2 cellular contexts compared by ENCODE assay signal in the genomic region with DNA sequence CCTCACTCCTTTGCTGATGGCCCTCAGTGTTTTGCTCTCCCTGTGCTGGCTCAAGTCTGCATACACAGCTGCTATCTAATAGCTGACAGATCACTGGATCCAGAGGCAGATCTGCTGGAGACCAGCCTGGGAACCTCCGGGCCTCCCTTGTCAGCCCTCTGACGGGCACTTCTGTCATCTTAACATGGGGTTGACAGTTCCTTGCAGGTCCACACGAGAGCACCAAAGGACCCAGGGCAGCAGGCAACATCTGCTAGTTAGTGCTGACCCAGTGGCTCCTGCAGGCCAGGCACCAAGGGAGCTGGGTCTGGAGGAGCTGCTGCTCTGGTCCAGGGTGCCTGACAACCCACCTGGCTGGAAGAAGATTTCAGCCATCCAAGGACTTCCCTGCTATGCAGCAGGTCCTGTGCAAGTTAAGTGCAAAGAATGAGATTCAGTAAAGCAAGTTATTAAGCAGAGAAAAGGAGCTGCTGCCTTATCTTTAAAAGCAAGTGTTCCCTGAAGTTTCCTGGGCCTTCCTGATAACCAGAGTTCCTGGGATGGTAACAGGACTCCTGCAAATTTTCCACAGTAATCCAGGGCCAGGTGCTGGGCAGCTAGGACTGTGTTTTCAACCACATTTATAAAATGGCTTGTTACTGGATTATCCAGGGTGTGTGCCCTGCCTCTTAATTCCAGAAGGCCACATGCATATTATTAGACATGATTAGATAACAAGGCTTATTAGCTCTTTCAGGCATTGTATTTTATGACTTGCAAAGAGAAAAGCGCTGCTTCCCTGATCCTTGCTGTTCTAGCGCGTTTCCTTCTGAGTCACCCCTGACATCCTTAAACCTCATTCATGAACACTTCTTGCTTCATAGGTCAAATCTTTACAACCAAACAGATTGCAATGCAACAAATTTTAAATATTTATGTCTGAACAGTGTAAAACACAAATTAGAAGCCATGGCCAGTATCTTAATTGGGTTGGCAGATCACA.
A peak's percentile ranks its signal among the peaks of the same experiment; 100 is the strongest.
TF ChIP-seq lines count a peak whose summit lies in the region.

No MANE protein-coding gene starts in this region.

TF ChIP-seq in HepG2, 621 proteins besides CTCF, POLR2A, EP300 and RAD21:
- TF ChIP-seq STAG1 (CRISPR knock-in tag; IDR thresholded peaks at IDR 0.05), result peak; percentile 61
- no peak for TF ChIP-seq POLR2AphosphoS5 (IDR thresholded peaks at IDR 0.05; ENCODE audit: low read depth, low read length)
- TF ChIP-seq SMC3 (IDR thresholded peaks at IDR 0.05; ENCODE audit: low read length), result peak; percentile 38; the same call in 1 of the 2 replicates

TF ChIP-seq in GM12878, 131 proteins besides CTCF, POLR2A, EP300 and RAD21:
- no peak for TF ChIP-seq RELA (IDR thresholded peaks at IDR 0.05; ENCODE audit: borderline replicate concordance, partially characterized antibody)
- TF ChIP-seq MEF2A (IDR thresholded peaks at IDR 0.05; ENCODE audit: insufficient read depth, low read depth, low read length), result no peak
- TF ChIP-seq GATAD2B (conservative IDR thresholded peaks at IDR 0.05; ENCODE audit: low read depth), result no peak
- TF ChIP-seq, protein P1, sequence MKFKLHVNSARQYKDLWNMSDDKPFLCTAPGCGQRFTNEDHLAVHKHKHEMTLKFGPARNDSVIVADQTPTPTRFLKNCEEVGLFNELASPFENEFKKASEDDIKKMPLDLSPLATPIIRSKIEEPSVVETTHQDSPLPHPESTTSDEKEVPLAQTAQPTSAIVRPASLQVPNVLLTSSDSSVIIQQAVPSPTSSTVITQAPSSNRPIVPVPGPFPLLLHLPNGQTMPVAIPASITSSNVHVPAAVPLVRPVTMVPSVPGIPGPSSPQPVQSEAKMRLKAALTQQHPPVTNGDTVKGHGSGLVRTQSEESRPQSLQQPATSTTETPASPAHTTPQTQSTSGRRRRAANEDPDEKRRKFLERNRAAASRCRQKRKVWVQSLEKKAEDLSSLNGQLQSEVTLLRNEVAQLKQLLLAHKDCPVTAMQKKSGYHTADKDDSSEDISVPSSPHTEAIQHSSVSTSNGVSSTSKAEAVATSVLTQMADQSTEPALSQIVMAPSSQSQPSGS (IDR thresholded peaks at IDR 0.05; ENCODE audit: low read length), result no peak
- TF ChIP-seq SIN3A (IDR thresholded peaks at IDR 0.05; ENCODE audit: low read depth, low read length), result no peak
- TF ChIP-seq LARP7 (IDR thresholded peaks at IDR 0.05), result no peak
- TF ChIP-seq SREBF2 (IDR thresholded peaks at IDR 0.05; ENCODE audit: low read length), result no peak
- TF ChIP-seq, protein P2, sequence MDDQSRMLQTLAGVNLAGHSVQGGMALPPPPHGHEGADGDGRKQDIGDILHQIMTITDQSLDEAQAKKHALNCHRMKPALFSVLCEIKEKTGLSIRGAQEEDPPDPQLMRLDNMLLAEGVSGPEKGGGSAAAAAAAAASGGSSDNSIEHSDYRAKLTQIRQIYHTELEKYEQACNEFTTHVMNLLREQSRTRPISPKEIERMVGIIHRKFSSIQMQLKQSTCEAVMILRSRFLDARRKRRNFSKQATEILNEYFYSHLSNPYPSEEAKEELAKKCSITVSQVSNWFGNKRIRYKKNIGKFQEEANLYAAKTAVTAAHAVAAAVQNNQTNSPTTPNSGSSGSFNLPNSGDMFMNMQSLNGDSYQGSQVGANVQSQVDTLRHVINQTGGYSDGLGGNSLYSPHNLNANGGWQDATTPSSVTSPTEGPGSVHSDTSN (IDR thresholded peaks at IDR 0.05; ENCODE audit: insufficient replicate concordance, low read depth, low read length), result no peak
- TF ChIP-seq, protein P3, sequence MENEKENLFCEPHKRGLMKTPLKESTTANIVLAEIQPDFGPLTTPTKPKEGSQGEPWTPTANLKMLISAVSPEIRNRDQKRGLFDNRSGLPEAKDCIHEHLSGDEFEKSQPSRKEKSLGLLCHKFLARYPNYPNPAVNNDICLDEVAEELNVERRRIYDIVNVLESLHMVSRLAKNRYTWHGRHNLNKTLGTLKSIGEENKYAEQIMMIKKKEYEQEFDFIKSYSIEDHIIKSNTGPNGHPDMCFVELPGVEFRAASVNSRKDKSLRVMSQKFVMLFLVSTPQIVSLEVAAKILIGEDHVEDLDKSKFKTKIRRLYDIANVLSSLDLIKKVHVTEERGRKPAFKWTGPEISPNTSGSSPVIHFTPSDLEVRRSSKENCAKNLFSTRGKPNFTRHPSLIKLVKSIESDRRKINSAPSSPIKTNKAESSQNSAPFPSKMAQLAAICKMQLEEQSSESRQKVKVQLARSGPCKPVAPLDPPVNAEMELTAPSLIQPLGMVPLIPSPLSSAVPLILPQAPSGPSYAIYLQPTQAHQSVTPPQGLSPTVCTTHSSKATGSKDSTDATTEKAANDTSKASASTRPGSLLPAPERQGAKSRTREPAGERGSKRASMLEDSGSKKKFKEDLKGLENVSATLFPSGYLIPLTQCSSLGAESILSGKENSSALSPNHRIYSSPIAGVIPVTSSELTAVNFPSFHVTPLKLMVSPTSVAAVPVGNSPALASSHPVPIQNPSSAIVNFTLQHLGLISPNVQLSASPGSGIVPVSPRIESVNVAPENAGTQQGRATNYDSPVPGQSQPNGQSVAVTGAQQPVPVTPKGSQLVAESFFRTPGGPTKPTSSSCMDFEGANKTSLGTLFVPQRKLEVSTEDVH (IDR thresholded peaks at IDR 0.05; ENCODE audit: low read depth, partially characterized antibody), result no peak
- TF ChIP-seq, protein P4, sequence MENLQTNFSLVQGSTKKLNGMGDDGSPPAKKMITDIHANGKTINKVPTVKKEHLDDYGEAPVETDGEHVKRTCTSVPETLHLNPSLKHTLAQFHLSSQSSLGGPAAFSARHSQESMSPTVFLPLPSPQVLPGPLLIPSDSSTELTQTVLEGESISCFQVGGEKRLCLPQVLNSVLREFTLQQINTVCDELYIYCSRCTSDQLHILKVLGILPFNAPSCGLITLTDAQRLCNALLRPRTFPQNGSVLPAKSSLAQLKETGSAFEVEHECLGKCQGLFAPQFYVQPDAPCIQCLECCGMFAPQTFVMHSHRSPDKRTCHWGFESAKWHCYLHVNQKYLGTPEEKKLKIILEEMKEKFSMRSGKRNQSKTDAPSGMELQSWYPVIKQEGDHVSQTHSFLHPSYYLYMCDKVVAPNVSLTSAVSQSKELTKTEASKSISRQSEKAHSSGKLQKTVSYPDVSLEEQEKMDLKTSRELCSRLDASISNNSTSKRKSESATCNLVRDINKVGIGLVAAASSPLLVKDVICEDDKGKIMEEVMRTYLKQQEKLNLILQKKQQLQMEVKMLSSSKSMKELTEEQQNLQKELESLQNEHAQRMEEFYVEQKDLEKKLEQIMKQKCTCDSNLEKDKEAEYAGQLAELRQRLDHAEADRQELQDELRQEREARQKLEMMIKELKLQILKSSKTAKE (IDR thresholded peaks at IDR 0.05; ENCODE audit: low read depth, poor library complexity, severe bottlenecking), result no peak
- no peak for TF ChIP-seq ZNF217 (IDR thresholded peaks at IDR 0.05)
- TF ChIP-seq, protein P5, sequence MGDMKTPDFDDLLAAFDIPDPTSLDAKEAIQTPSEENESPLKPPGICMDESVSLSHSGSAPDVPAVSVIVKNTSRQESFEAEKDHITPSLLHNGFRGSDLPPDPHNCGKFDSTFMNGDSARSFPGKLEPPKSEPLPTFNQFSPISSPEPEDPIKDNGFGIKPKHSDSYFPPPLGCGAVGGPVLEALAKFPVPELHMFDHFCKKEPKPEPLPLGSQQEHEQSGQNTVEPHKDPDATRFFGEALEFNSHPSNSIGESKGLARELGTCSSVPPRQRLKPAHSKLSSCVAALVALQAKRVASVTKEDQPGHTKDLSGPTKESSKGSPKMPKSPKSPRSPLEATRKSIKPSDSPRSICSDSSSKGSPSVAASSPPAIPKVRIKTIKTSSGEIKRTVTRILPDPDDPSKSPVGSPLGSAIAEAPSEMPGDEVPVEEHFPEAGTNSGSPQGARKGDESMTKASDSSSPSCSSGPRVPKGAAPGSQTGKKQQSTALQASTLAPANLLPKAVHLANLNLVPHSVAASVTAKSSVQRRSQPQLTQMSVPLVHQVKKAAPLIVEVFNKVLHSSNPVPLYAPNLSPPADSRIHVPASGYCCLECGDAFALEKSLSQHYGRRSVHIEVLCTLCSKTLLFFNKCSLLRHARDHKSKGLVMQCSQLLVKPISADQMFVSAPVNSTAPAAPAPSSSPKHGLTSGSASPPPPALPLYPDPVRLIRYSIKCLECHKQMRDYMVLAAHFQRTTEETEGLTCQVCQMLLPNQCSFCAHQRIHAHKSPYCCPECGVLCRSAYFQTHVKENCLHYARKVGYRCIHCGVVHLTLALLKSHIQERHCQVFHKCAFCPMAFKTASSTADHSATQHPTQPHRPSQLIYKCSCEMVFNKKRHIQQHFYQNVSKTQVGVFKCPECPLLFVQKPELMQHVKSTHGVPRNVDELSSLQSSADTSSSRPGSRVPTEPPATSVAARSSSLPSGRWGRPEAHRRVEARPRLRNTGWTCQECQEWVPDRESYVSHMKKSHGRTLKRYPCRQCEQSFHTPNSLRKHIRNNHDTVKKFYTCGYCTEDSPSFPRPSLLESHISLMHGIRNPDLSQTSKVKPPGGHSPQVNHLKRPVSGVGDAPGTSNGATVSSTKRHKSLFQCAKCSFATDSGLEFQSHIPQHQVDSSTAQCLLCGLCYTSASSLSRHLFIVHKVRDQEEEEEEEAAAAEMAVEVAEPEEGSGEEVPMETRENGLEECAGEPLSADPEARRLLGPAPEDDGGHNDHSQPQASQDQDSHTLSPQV (IDR thresholded peaks at IDR 0.05), result no peak
- no peak for TF ChIP-seq RBBP5 (conservative IDR thresholded peaks at IDR 0.05)
- no peak for TF ChIP-seq BRCA1 (IDR thresholded peaks at IDR 0.05; ENCODE audit: low read depth, low read length)
- no peak for TF ChIP-seq MXI1 (IDR thresholded peaks at IDR 0.05; ENCODE audit: low read depth, low read length)
- no peak for TF ChIP-seq BACH1 (IDR thresholded peaks at IDR 0.05; ENCODE audit: borderline replicate concordance)
